In genomic region chr6:24935323-24935722, GRCh38 we compare ENCODE assay signal across 11 cellular contexts. TPM values are rescaled to one million over a fixed set of nuclear protein-coding genes. Genes with fewer than 3 reads are reported as not detected.
DNase-seq lines count a peak whose midpoint lies in the region; ATAC-seq, FAIRE-seq and TF ChIP-seq lines count a peak whose summit lies in the region.
"Had no signal": no experiment of that assay in that cellular context is flagged by ENCODE, and none has a peak within 500 bp of the region (broad histone marks: within the 10 kb centered on the region; RNA-seq: fewer than 3 reads in every experiment).

No MANE protein-coding gene starts in this region.

- peak overlapping the region; percentile 15 to 53 (median 32) for H3K4me3 ChIP-seq in H1 (ENCODE audit: extremely low read depth in 1 of 4, insufficient read depth in 2 of 4, low read depth in 3 of 4, low read length in 4 of 4)

- peaks cover 83% of the 10 kb centered on the region for H3K4me1 Mint-ChIP-seq in activated CD8-positive, alpha-beta memory T cell treated with anti-CD3 and anti-CD28 coated beads, Interleukin-2, amount 10 ng/mL, durations not matched to agents 7 days and 5 days
- peaks cover 60% of the 10 kb centered on the region for H3K4me1 Mint-ChIP-seq in T-helper 1 cell treated with Interleukin-12 subunit alpha and Interleukin-12 subunit beta and Interleukin-4 antibody, amounts not matched to agents 30 μg/mL and 1 μg/mL, for 36 hours (ENCODE audit: low read depth)

- no peaks in the 10 kb centered on the region for H3K9me3 Mint-ChIP-seq in activated CD8-positive, alpha-beta memory T cell treated with anti-CD3 and anti-CD28 coated beads, Interleukin-2, amount 10 ng/mL, durations not matched to agents 7 days and 5 days (ENCODE audit: low read depth)
- no peaks in the 10 kb centered on the region for H3K9me3 Mint-ChIP-seq in T-helper 1 cell treated with Interleukin-12 subunit alpha and Interleukin-12 subunit beta and Interleukin-4 antibody, amounts not matched to agents 30 μg/mL and 1 μg/mL, for 36 hours

- peak overlapping the region; percentile 46 for H4K5ac ChIP-seq in H1 (ENCODE audit: insufficient read length, low read depth, low read length)

- H2BK15ac ChIP-seq in H1 (ENCODE audit: low read length), result no peak overlapping the region

- H3K18ac ChIP-seq in H1 (ENCODE audit: extremely low read depth, low read length), result peak overlapping the region; percentile 41; the same call in 1 of the 2 replicates

- H3K4ac ChIP-seq in H1 (replicated peaks; ENCODE audit: insufficient read length, low read depth, low read length), result peak overlapping the region; percentile 58

- no peak overlapping the region for H2BK12ac ChIP-seq in H1 (ENCODE audit: low read depth, low read length)

- H3K36me3 ChIP-seq in H1 (ENCODE audit: control insufficient read depth in 2 of 4, insufficient read depth in 4 of 4, low read length in 3 of 4), result no peaks in the 10 kb centered on the region
- H3K36me3 ChIP-seq: transverse colon had no signal

- CTCF ChIA-PET in activated CD8-positive, alpha-beta memory T cell treated with anti-CD3 and anti-CD28 coated beads, Interleukin-2, amount 10 ng/mL, durations not matched to agents 7 days and 5 days (lab: Charles Lee), result interaction anchor here (0.9 to 13.4 kb wide), 19 partner anchors 9 to 135 kb away, joined by 3 to 225 read pairs (median 22); no protein-coding TSS in a partner anchor
- CTCF ChIA-PET in H1 (lab: Charles Lee; ENCODE audit: partially characterized antibody), result interaction anchor here (1.0 to 8.5 kb wide), 22 partner anchors 8 to 227 kb away, joined by 3 to 138 read pairs (median 13); no protein-coding TSS in a partner anchor

- H3K27me3 ChIP-seq in H1 (replicated peaks in 1 of 4; ENCODE audit: control insufficient read depth in 3 of 4, extremely low read depth in 1 of 4, insufficient read depth in 3 of 4, low read length in 3 of 4), result no peaks in the 10 kb centered on the region; a peak in 1 of 7 replicates
- H3K27me3 ChIP-seq: transverse colon had no signal

- peak overlapping the region; percentile 67 for H4K91ac ChIP-seq in H1 (replicated peaks; ENCODE audit: insufficient read length, low read length)

- ATAC-seq in activated CD8-positive, alpha-beta memory T cell treated with anti-CD3 and anti-CD28 coated beads, Interleukin-2, amount 10 ng/mL, durations not matched to agents 7 days and 5 days, result peak; percentile 13
- peak; percentile 53 for ATAC-seq in stimulated activated naive CD8-positive, alpha-beta T cell treated with anti-CD3 and anti-CD28 coated beads, Interleukin-15, Interleukin-2, amounts not matched to agents 100 U/mL and 50 U/mL, for 24 hours
- ATAC-seq in HG02759 (IDR thresholded peaks at IDR 0.05; ENCODE audit: unreplicated experiment), result no peak
- ATAC-seq in HG03135 (IDR thresholded peaks at IDR 0.05; ENCODE audit: unreplicated experiment), result no peak

- H3K36me3 Mint-ChIP-seq in activated CD8-positive, alpha-beta memory T cell treated with anti-CD3 and anti-CD28 coated beads, Interleukin-2, amount 10 ng/mL, durations not matched to agents 7 days and 5 days, result peaks cover 42% of the 10 kb centered on the region
- peaks cover 62% of the 10 kb centered on the region for H3K36me3 Mint-ChIP-seq in T-helper 1 cell treated with Interleukin-12 subunit alpha and Interleukin-12 subunit beta and Interleukin-4 antibody, amounts not matched to agents 30 μg/mL and 1 μg/mL, for 36 hours (ENCODE audit: low read depth)

- H3K56ac ChIP-seq in H1 (replicated peaks; ENCODE audit: insufficient read length, low read depth, low read length), result no peak overlapping the region

- H3K23ac ChIP-seq in H1 (ENCODE audit: insufficient read length), result no peak overlapping the region

- peaks cover 0 to 47% of the 10 kb centered on the region in 2 experiments; a peak in 2 of 4 replicates for H3K79me2 ChIP-seq in H1 (ENCODE audit: control insufficient read depth in 1 of 2, insufficient read depth in 2 of 2, low read length in 2 of 2)

- H2AK5ac ChIP-seq in H1 (ENCODE audit: low read depth, low read length), result no peak overlapping the region

- no peak overlapping the region for H4K8ac ChIP-seq in H1 (ENCODE audit: extremely low read depth, insufficient read depth, low read length)

- H3K9me3 ChIP-seq in H1 (ENCODE audit: insufficient read depth in 2 of 2, low read depth in 1 of 2, low read length in 1 of 2), result no peaks in the 10 kb centered on the region
- H3K9me3 ChIP-seq: transverse colon had no signal

- no peak overlapping the region; a peak in 2 of 7 replicates for H3K9ac ChIP-seq in H1 (replicated peaks in 1 of 4; ENCODE audit: extremely low read depth in 1 of 4, low read depth in 3 of 4, low read length in 3 of 4)

- peak overlapping the region; percentile 26 to 58 for H3K4me2 ChIP-seq in H1 (ENCODE audit: insufficient read depth in 1 of 2, low read depth in 2 of 2, low read length in 2 of 2)

- peak overlapping the region; percentile 6; the same call in 1 of the 2 replicates for H2BK5ac ChIP-seq in H1 (ENCODE audit: low read depth, low read length)

- H2BK120ac ChIP-seq in H1 (replicated peaks; ENCODE audit: low read depth, low read length), result no peak overlapping the region

- H3K4me1 ChIP-seq in H1 (replicated peaks in 1 of 4; ENCODE audit: control insufficient read depth in 3 of 4, insufficient read depth in 4 of 4, low read length in 3 of 4), result peaks cover 4 to 24% (median 18%) of the 10 kb centered on the region in 4 experiments; a peak in 6 of 7 replicates

- no peaks in the 10 kb centered on the region for H3K23me2 ChIP-seq in H1 (ENCODE audit: low read depth, low read length)

- no peaks in the 10 kb centered on the region for H3K27me3 Mint-ChIP-seq in activated CD8-positive, alpha-beta memory T cell treated with anti-CD3 and anti-CD28 coated beads, Interleukin-2, amount 10 ng/mL, durations not matched to agents 7 days and 5 days
- H3K27me3 Mint-ChIP-seq in T-helper 1 cell treated with Interleukin-12 subunit alpha and Interleukin-12 subunit beta and Interleukin-4 antibody, amounts not matched to agents 30 μg/mL and 1 μg/mL, for 36 hours (ENCODE audit: low read depth), result no peaks in the 10 kb centered on the region

- no peak overlapping the region for H3K27ac ChIP-seq in H1 (ENCODE audit: low read depth, low read length)

- no peak for TF ChIP-seq RAD21 in H1 (IDR thresholded peaks at IDR 0.05 in 1 of 2, conservative IDR thresholded peaks at IDR 0.05 in 1 of 2; ENCODE audit: low read depth in 2 of 2, low read length in 2 of 2)

- no peak for TF ChIP-seq POLR2A in H1 (IDR thresholded peaks at IDR 0.05; ENCODE audit: control extremely low read depth in 1 of 2, low read depth in 2 of 2, low read length in 2 of 2)

- no peak overlapping the region for H3K14ac ChIP-seq in H1 (ENCODE audit: insufficient read length)

- no peaks in the 10 kb centered on the region for H3K79me1 ChIP-seq in H1 (ENCODE audit: low read depth, low read length)

- TF ChIP-seq EP300 in H1 (IDR thresholded peaks at IDR 0.05; ENCODE audit: borderline replicate concordance in 1 of 2, low read depth in 2 of 2, low read length in 2 of 2), result no peak

- no peak for TF ChIP-seq CTCF in H1 (IDR thresholded peaks at IDR 0.05; ENCODE audit: control extremely low read depth in 1 of 3, insufficient read depth in 1 of 3, low read depth in 1 of 3, low read length in 3 of 3)

- 43% methylated on average over 1 of the region's 2 CpGs; no CpG with 5 or more reads in 1 of the 2 experiments for WGBS in H1 (ENCODE audit: extremely low coverage in 1 of 2, insufficient coverage in 1 of 2, insufficient read length in 1 of 2, insufficient replicate concordance in 2 of 2, low coverage in 1 of 2, low lambda C conversion rate in 2 of 2, missing lambda C conversion rate in 1 of 2), 2 experiments

- no peak overlapping the region for H2AFZ ChIP-seq in H1 (ENCODE audit: low read length)

- H3K4me3 Mint-ChIP-seq in activated CD8-positive, alpha-beta memory T cell treated with anti-CD3 and anti-CD28 coated beads, Interleukin-2, amount 10 ng/mL, durations not matched to agents 7 days and 5 days, result peak overlapping the region; percentile 95
- H3K4me3 Mint-ChIP-seq in T-helper 1 cell treated with Interleukin-12 subunit alpha and Interleukin-12 subunit beta and Interleukin-4 antibody, amounts not matched to agents 30 μg/mL and 1 μg/mL, for 36 hours, result peak overlapping the region; percentile 100

- peak overlapping the region; percentile 97 for H3K27ac Mint-ChIP-seq in activated CD8-positive, alpha-beta memory T cell treated with anti-CD3 and anti-CD28 coated beads, Interleukin-2, amount 10 ng/mL, durations not matched to agents 7 days and 5 days
- peak overlapping the region; percentile 92 for H3K27ac Mint-ChIP-seq in T-helper 1 cell treated with Interleukin-12 subunit alpha and Interleukin-12 subunit beta and Interleukin-4 antibody, amounts not matched to agents 30 μg/mL and 1 μg/mL, for 36 hours

- no peak for FAIRE-seq in H1 (lab: Jason Lieb, UNC)

- DNase-seq in activated CD8-positive, alpha-beta memory T cell treated with anti-CD3 and anti-CD28 coated beads, Interleukin-2, amount 10 ng/mL, durations not matched to agents 7 days and 5 days, result no peak
- no peak for DNase-seq in activated CD8-positive, alpha-beta memory T cell treated with anti-CD3 and anti-CD28 coated beads, Interleukin-2, amount 50 U/mL, for 48 hours
- DNase-seq in H1 (ENCODE audit: low read depth in 1 of 2, low spot score in 2 of 2), result no peak
- DNase-seq in stimulated activated naive CD8-positive, alpha-beta T cell treated with anti-CD3 and anti-CD28 coated beads, Interleukin-15, Interleukin-2, amounts not matched to agents 100 U/mL and 50 U/mL, for 24 hours, result peak; percentile 12
- no peak for DNase-seq in stimulated activated CD8-positive, alpha-beta memory T cell treated with anti-CD3 and anti-CD28 coated beads, Interleukin-4, amount 100 ng/mL, for 48 hours
- DNase-seq: NCI-H1694 treated with DMSO at 0.1 percent for 48 hours, SW 1271 had no signal

- H2BK20ac ChIP-seq in H1 (ENCODE audit: low read length), result no peak overlapping the region

- no peaks in the 10 kb centered on the region for H4K20me1 ChIP-seq in H1 (replicated peaks in 1 of 2; ENCODE audit: control insufficient read depth in 1 of 2, insufficient read depth in 2 of 2, low read length in 2 of 2)

- POLR2A ChIA-PET in H1 (lab: Charles Lee; ENCODE audit: partially characterized antibody), result interaction anchor here (1.2 to 1.3 kb wide), 2 partner anchors 10 to 24 kb away, joined by 3 to 4 read pairs; no protein-coding TSS in a partner anchor

RNA-seq across cellular contexts. Expression of gene RIPOR2, which starts 0.4 kb away (rescaled TPM):
- total RNA-seq in activated CD8-positive, alpha-beta memory T cell treated with anti-CD3 and anti-CD28 coated beads, Interleukin-2, amount 10 ng/mL, durations not matched to agents 7 days and 5 days, result 100 to 1,000 TPM in 1 of 2 experiments, 10 to 100 TPM in 1; 53.4 to 104 TPM
- 44.5 and 45.6 TPM in 2 replicates for total RNA-seq in H1 (2021; fragmentation: NEBNext Ultra II Directional; extraction: Animal tissue kit (Norgen Biotek cat#: 25700))
- 13.3 and 16.7 TPM in 2 replicates for polyA plus RNA-seq in H1 (2011; rRNA removed)
- 21.7 TPM for polyA plus RNA-seq in H1 (2011; cell fraction: cytosol; rRNA removed)
- 19.6 TPM for polyA plus RNA-seq in H1 (2011; cell fraction: nucleus; rRNA removed)
- 21.1 to 34.2 TPM (median 29.2 TPM) in 4 replicates for polyA plus RNA-seq in H1 (2012, experiment 1 of 2)
- polyA plus RNA-seq in H1 (2012, experiment 2 of 2), result 9.9 TPM
- polyA plus RNA-seq in H1 (2013, experiment 1 of 2), result 22.5 TPM
- polyA plus RNA-seq in H1 (2013, experiment 2 of 2), result 22.1 TPM
- polyA minus RNA-seq in H1 (2011; rRNA and poly(A)+ RNA removed), result 43.9 and 57.0 TPM in 2 replicates
- 17.9 TPM for polyA minus RNA-seq in H1 (2011; cell fraction: cytosol; rRNA and poly(A)+ RNA removed)
- polyA minus RNA-seq in H1 (2011; cell fraction: nucleus; rRNA and poly(A)+ RNA removed), result 23.2 TPM

Comparison
In these comparisons a context has a peak if more than half of its experiments do, and no peak if none do; other contexts are left out.
1. ATAC-seq: peak in activated CD8-positive, alpha-beta memory T cell treated with anti-CD3 and anti-CD28 coated beads, Interleukin-2, amount 10 ng/mL, durations not matched to agents 7 days and 5 days (single experiment) and stimulated activated naive CD8-positive, alpha-beta T cell treated with anti-CD3 and anti-CD28 coated beads, Interleukin-15, Interleukin-2, amounts not matched to agents 100 U/mL and 50 U/mL, for 24 hours (single experiment); none in HG02759 (single experiment) and HG03135 (single experiment).